In the genomic region with DNA sequence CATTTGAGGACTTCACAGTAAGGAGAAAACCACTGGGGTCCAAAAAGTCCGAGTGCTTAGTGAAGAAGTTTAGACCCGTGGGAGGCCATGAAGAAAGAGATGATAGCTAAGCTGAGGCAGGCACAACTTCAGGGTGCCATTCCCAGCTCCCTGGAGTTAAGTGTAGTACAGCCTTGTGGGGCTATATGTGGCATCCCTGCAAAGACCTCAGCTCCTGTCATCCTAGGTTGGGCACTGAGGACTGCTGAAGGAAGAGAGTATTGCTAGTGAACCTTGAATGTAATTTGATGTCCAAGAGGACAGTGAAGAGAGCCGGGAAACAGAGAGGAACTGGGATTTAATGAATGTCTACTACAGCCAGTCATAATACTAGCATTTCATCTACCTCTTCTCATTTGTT, we compare ENCODE assay signal across 7 cellular contexts.
DNase-seq lines count a peak whose midpoint lies in the region; ATAC-seq and TF ChIP-seq lines count a peak whose summit lies in the region.

No MANE protein-coding gene starts in this region.

- peaks cover 48% of the 10 kb centered on the region for H3K36me3 Mint-ChIP-seq in CD4-positive, alpha-beta T cell (ENCODE audit: low read depth)
- peaks cover 7% of the 10 kb centered on the region for H3K36me3 Mint-ChIP-seq in central memory CD8-positive, alpha-beta T cell (ENCODE audit: insufficient read depth)
- H3K36me3 Mint-ChIP-seq in osteocyte (ENCODE audit: unreplicated experiment) = peaks cover 30% of the 10 kb centered on the region

- DNase-seq in CD4-positive, alpha-beta T cell = no peak
- DNase-seq in central memory CD8-positive, alpha-beta T cell (ENCODE audit: low spot score in 2 of 2) = no peak
- DNase-seq in osteocyte (ENCODE audit: extremely low spot score, unreplicated experiment) = no peak
- DNase-seq in foreskin melanocyte = no peak
- DNase-seq in SW480 (ENCODE audit: low spot score) = no peak

- intact Hi-C loops in CD4-positive, alpha-beta T cell (cut with DNase I, micrococcal nuclease) = loop anchor here (2.0 to 5.0 kb wide), 4 partner anchors 40 to 165 kb away; no protein-coding TSS in a partner anchor

- peak overlapping the region; percentile 77 for H3K27ac Mint-ChIP-seq in CD4-positive, alpha-beta T cell
- H3K27ac Mint-ChIP-seq in central memory CD8-positive, alpha-beta T cell (ENCODE audit: low read depth) = no peak overlapping the region
- peak overlapping the region; percentile 3 for H3K27ac Mint-ChIP-seq in osteocyte (ENCODE audit: unreplicated experiment)

- POLR2A ChIA-PET in CD4-positive, alpha-beta T cell (lab: Charles Lee) = interaction anchor here (1.1 to 1.9 kb wide), 4 partner anchors 9 to 163 kb away, joined by 3 to 10 read pairs (median 4); a partner anchor contains a TSS

- CTCF ChIA-PET in CD4-positive, alpha-beta T cell (lab: Charles Lee) = interaction anchor here (0.7 to 1.5 kb wide), 3 partner anchors 9 to 34 kb away, joined by 3 read pairs; no protein-coding TSS in a partner anchor

- H3K9me3 ChIP-seq in CD4-positive, alpha-beta T cell (ENCODE audit: control insufficient read depth, low read length) = no peaks in the 10 kb centered on the region

- H3K9me3 Mint-ChIP-seq in CD4-positive, alpha-beta T cell = no peaks in the 10 kb centered on the region
- H3K9me3 Mint-ChIP-seq in central memory CD8-positive, alpha-beta T cell = no peaks in the 10 kb centered on the region
- no peaks in the 10 kb centered on the region for H3K9me3 Mint-ChIP-seq in osteocyte (ENCODE audit: unreplicated experiment)

- TF ChIP-seq CTCF in CD4-positive, alpha-beta T cell (IDR thresholded peaks at IDR 0.05) = no peak
- TF ChIP-seq CTCF in osteocyte (IDR thresholded peaks at IDR 0.05) = no peak

- ATAC-seq in CD4-positive, alpha-beta T cell (ENCODE audit: poor library complexity) = no peak
- ATAC-seq in HG02759 (IDR thresholded peaks at IDR 0.05; ENCODE audit: unreplicated experiment) = peak; percentile 4
- no peak for ATAC-seq in central memory CD8-positive, alpha-beta T cell (replicated peaks; ENCODE audit: extremely low read depth, poor library complexity, severe bottlenecking)
- no peak for ATAC-seq in GM19452 (IDR thresholded peaks at IDR 0.05; ENCODE audit: unreplicated experiment)

- no peaks in the 10 kb centered on the region for H3K27me3 ChIP-seq in CD4-positive, alpha-beta T cell (ENCODE audit: control insufficient read depth, insufficient read depth, low read length)

- no peak overlapping the region for H3K27ac ChIP-seq in CD4-positive, alpha-beta T cell (ENCODE audit: low read depth, low read length)

- H3K4me1 Mint-ChIP-seq in CD4-positive, alpha-beta T cell (ENCODE audit: low read depth) = peaks cover 80% of the 10 kb centered on the region
- peaks cover 57% of the 10 kb centered on the region for H3K4me1 Mint-ChIP-seq in central memory CD8-positive, alpha-beta T cell
- peaks cover 58% of the 10 kb centered on the region for H3K4me1 Mint-ChIP-seq in osteocyte (ENCODE audit: unreplicated experiment)

- peak overlapping the region; percentile 35 for H3K4me3 Mint-ChIP-seq in CD4-positive, alpha-beta T cell
- H3K4me3 Mint-ChIP-seq in central memory CD8-positive, alpha-beta T cell = peak overlapping the region; percentile 6
- H3K4me3 Mint-ChIP-seq in osteocyte (ENCODE audit: unreplicated experiment) = no peak overlapping the region

- no peaks in the 10 kb centered on the region for H3K27me3 Mint-ChIP-seq in CD4-positive, alpha-beta T cell
- no peaks in the 10 kb centered on the region for H3K27me3 Mint-ChIP-seq in central memory CD8-positive, alpha-beta T cell
- no peaks in the 10 kb centered on the region for H3K27me3 Mint-ChIP-seq in osteocyte (ENCODE audit: unreplicated experiment)
